1 cellular context compared by ENCODE assay signal in genomic region chr17:50618941-50619340, GRCh38.
TF ChIP-seq lines count a peak whose summit lies in the region.

No MANE protein-coding gene starts in this region.

TF ChIP-seq in SK-N-SH, 30 proteins besides CTCF, POLR2A, EP300 and RAD21 (continued from another document):
- TF ChIP-seq, protein P1, sequence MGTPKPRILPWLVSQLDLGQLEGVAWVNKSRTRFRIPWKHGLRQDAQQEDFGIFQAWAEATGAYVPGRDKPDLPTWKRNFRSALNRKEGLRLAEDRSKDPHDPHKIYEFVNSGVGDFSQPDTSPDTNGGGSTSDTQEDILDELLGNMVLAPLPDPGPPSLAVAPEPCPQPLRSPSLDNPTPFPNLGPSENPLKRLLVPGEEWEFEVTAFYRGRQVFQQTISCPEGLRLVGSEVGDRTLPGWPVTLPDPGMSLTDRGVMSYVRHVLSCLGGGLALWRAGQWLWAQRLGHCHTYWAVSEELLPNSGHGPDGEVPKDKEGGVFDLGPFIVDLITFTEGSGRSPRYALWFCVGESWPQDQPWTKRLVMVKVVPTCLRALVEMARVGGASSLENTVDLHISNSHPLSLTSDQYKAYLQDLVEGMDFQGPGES (IDR thresholded peaks at IDR 0.05; ENCODE audit: low read depth, low read length), result no peak
- TF ChIP-seq ELF1 (IDR thresholded peaks at IDR 0.05) (no peak), SMC3 (IDR thresholded peaks at IDR 0.05; ENCODE audit: low read depth, low read length) (no peak), SIN3A (IDR thresholded peaks at IDR 0.05; ENCODE audit: borderline replicate concordance, low read depth, low read length) (no peak), RCOR1 (IDR thresholded peaks at IDR 0.05; ENCODE audit: low read length) (no peak), TCF12 (IDR thresholded peaks at IDR 0.05) (no peak), MXI1 (IDR thresholded peaks at IDR 0.05; ENCODE audit: low read depth, low read length) (no peak), NRF1 (IDR thresholded peaks at IDR 0.05; ENCODE audit: low read depth, low read length) (no peak), JUND (IDR thresholded peaks at IDR 0.05) (no peak), YY1 (IDR thresholded peaks at IDR 0.05; ENCODE audit: low read depth) (no peak), ZBTB33 (IDR thresholded peaks at IDR 0.05; ENCODE audit: borderline replicate concordance, low read depth) (no peak), USF1 (IDR thresholded peaks at IDR 0.05; ENCODE audit: borderline replicate concordance, low read depth) (no peak)
- TF ChIP-seq, protein P2, sequence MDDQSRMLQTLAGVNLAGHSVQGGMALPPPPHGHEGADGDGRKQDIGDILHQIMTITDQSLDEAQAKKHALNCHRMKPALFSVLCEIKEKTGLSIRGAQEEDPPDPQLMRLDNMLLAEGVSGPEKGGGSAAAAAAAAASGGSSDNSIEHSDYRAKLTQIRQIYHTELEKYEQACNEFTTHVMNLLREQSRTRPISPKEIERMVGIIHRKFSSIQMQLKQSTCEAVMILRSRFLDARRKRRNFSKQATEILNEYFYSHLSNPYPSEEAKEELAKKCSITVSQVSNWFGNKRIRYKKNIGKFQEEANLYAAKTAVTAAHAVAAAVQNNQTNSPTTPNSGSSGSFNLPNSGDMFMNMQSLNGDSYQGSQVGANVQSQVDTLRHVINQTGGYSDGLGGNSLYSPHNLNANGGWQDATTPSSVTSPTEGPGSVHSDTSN (IDR thresholded peaks at IDR 0.05), result no peak
